In the genomic region with DNA sequence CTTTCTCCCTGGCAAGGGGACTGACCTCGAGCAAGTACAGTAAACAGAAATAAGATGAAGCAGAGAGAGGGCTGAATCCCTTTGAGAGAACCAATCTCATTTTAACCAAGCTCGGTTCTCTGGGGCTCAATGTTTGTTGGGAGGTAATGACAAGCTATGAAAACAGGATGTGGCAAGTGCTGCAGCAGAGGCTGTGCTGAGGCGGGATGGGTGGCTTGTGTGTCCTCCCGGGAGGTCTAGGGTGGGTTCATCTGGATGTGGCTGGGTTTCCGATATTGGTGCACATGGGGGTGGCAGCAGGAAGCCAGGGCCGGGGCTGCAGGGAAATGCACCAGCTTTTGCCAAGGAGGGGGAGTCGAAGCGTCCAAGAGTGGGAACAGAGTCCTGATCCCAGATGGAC, we compare ENCODE assay signal across 13 cellular contexts.
A peak's percentile ranks its signal among the peaks of the same experiment; 100 is the strongest.
DNase-seq lines count a peak whose midpoint lies in the region; ATAC-seq and TF ChIP-seq lines count a peak whose summit lies in the region.
"Had no signal": no experiment of that assay in that cellular context is flagged by ENCODE, and none has a peak within 500 bp of the region (broad histone marks: within the 10 kb centered on the region; RNA-seq: fewer than 3 reads in every experiment).

No MANE protein-coding gene starts in this region.

- no peaks in the 10 kb centered on the region for H3K27me3 Mint-ChIP-seq in activated T-helper 1 cell treated with anti-CD3 and anti-CD28 coated beads, Interleukin-12 subunit alpha, Interleukin-12 subunit beta, Interleukin-2, Interleukin-4 antibody, amounts not matched to agents 30 ng/mL and 10 ng/mL and 1 ng/mL, durations not matched to agents 14 hours and 24 hours and 36 hours (ENCODE audit: insufficient read depth)
- no peaks in the 10 kb centered on the region for H3K27me3 Mint-ChIP-seq in natural killer cell (ENCODE audit: low read depth in 2 of 2)

- intact Hi-C loops in activated T-helper 1 cell treated with anti-CD3 and anti-CD28 coated beads, Interleukin-12 subunit alpha, Interleukin-12 subunit beta, Interleukin-2, Interleukin-4 antibody, amounts not matched to agents 30 ng/mL and 10 ng/mL and 1 ng/mL, durations not matched to agents 14 hours and 24 hours and 36 hours (cut with micrococcal nuclease): no loop called here
- intact Hi-C loops in natural killer cell (cut with micrococcal nuclease): no loop called here

- H3K36me3 Mint-ChIP-seq in activated T-helper 1 cell treated with anti-CD3 and anti-CD28 coated beads, Interleukin-12 subunit alpha, Interleukin-12 subunit beta, Interleukin-2, Interleukin-4 antibody, amounts not matched to agents 30 ng/mL and 10 ng/mL and 1 ng/mL, durations not matched to agents 14 hours and 24 hours and 36 hours (ENCODE audit: low read depth): peaks cover 8% of the 10 kb centered on the region
- peaks cover 45% of the 10 kb centered on the region for H3K36me3 Mint-ChIP-seq in natural killer cell
- H3K36me3 Mint-ChIP-seq: naive B cell had no signal

- no peak for TF ChIP-seq CTCF in natural killer cell (IDR thresholded peaks at IDR 0.05)

- H3K27ac Mint-ChIP-seq in activated T-helper 1 cell treated with anti-CD3 and anti-CD28 coated beads, Interleukin-12 subunit alpha, Interleukin-12 subunit beta, Interleukin-2, Interleukin-4 antibody, amounts not matched to agents 30 ng/mL and 10 ng/mL and 1 ng/mL, durations not matched to agents 14 hours and 24 hours and 36 hours: peak overlapping the region; percentile 67
- peak overlapping the region; percentile 96 to 99 for H3K27ac Mint-ChIP-seq in natural killer cell

- no peaks in the 10 kb centered on the region for H3K9me3 Mint-ChIP-seq in activated T-helper 1 cell treated with anti-CD3 and anti-CD28 coated beads, Interleukin-12 subunit alpha, Interleukin-12 subunit beta, Interleukin-2, Interleukin-4 antibody, amounts not matched to agents 30 ng/mL and 10 ng/mL and 1 ng/mL, durations not matched to agents 14 hours and 24 hours and 36 hours
- no peaks in the 10 kb centered on the region for H3K9me3 Mint-ChIP-seq in natural killer cell
- H3K9me3 Mint-ChIP-seq: naive B cell had no signal

- H3K4me1 Mint-ChIP-seq in activated T-helper 1 cell treated with anti-CD3 and anti-CD28 coated beads, Interleukin-12 subunit alpha, Interleukin-12 subunit beta, Interleukin-2, Interleukin-4 antibody, amounts not matched to agents 30 ng/mL and 10 ng/mL and 1 ng/mL, durations not matched to agents 14 hours and 24 hours and 36 hours (ENCODE audit: low read depth): peaks cover 50% of the 10 kb centered on the region
- H3K4me1 Mint-ChIP-seq in natural killer cell: peaks cover 84 to 96% of the 10 kb centered on the region in 2 donors

- DNase-seq in stimulated activated CD4-positive, alpha-beta T cell treated with anti-CD3 and anti-CD28 coated beads, Interleukin-2, amount 100 ng/mL, for 24 hours: peak; percentile 20 to 23
- no peak for DNase-seq in stimulated activated CD4-positive, alpha-beta T cell treated with anti-CD3 and anti-CD28 coated beads, Interleukin-4, amount 100 ng/mL, for 1 hour
- peak; percentile 44 for DNase-seq in activated T-helper 1 cell treated with anti-CD3 and anti-CD28 coated beads, Interleukin-12 subunit alpha, Interleukin-12 subunit beta, Interleukin-2, Interleukin-4 antibody, amounts not matched to agents 30 ng/mL and 10 ng/mL and 1 ng/mL, durations not matched to agents 14 hours and 24 hours and 36 hours (ENCODE audit: low spot score)
- DNase-seq in natural killer cell: no peak
- DNase-seq in D341Med (ENCODE audit: low spot score): no peak
- no peak for DNase-seq in CD1c-positive myeloid dendritic cell (ENCODE audit: extremely low spot score)
- DNase-seq in AML-193 (lab: John Stamatoyannopoulos, UW): no peak
- DNase-seq: caudate nucleus, naive B cell, NCI-H1092 treated with DMSO at 0.1 percent for 48 hours, substantia nigra had no signal

- H3K4me3 Mint-ChIP-seq in activated T-helper 1 cell treated with anti-CD3 and anti-CD28 coated beads, Interleukin-12 subunit alpha, Interleukin-12 subunit beta, Interleukin-2, Interleukin-4 antibody, amounts not matched to agents 30 ng/mL and 10 ng/mL and 1 ng/mL, durations not matched to agents 14 hours and 24 hours and 36 hours: peak overlapping the region; percentile 61
- peak overlapping the region; percentile 76 for H3K4me3 Mint-ChIP-seq in natural killer cell
- H3K4me3 Mint-ChIP-seq: naive B cell had no signal

- ATAC-seq in natural killer cell: peak; percentile 75 to 79 (median 76)
- ATAC-seq in HG02973 (IDR thresholded peaks at IDR 0.05; ENCODE audit: unreplicated experiment): no peak
- ATAC-seq: SK-N-SH treated with all-trans-retinoic acid at 6 μM for 48 hours had no signal

Comparison
In these comparisons a context has a peak if more than half of its experiments do, and no peak if none do; other contexts are left out.
1. DNase-seq: peak in stimulated activated CD4-positive, alpha-beta T cell treated with anti-CD3 and anti-CD28 coated beads, Interleukin-2, amount 100 ng/mL, for 24 hours (2 of 2) and activated T-helper 1 cell treated with anti-CD3 and anti-CD28 coated beads, Interleukin-12 subunit alpha, Interleukin-12 subunit beta, Interleukin-2, Interleukin-4 antibody, amounts not matched to agents 30 ng/mL and 10 ng/mL and 1 ng/mL, durations not matched to agents 14 hours and 24 hours and 36 hours (single experiment); none in stimulated activated CD4-positive, alpha-beta T cell treated with anti-CD3 and anti-CD28 coated beads, Interleukin-4, amount 100 ng/mL, for 1 hour (single experiment), natural killer cell (single experiment), D341Med (single experiment), CD1c-positive myeloid dendritic cell (single experiment) and AML-193 (0 of 2).